Comparison of ENCODE assay signal across 16 cellular contexts in the genomic region with DNA sequence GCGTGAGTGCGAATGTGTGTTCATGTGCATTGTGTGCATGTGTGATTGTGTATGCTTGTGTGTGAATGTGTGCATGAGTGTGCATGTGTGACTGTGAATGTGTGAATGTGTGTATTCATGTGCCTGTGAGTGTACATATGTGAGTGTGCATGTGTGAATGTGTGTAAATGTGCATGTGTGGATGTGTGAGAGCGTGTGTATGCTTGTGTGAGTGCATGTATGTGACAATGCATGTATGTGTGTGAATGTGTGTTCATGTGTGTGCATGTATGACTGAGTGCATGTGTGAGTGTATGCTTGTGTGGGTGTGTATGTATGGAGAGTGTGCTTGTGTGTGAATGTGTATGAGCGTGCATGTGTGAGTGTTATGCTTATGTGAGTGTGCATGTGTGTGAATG.
DNase-seq lines count a peak whose midpoint lies in the region; ATAC-seq, FAIRE-seq and TF ChIP-seq lines count a peak whose summit lies in the region.
"Had no signal": no experiment of that assay in that cellular context is flagged by ENCODE, and none has a peak within 500 bp of the region (broad histone marks: within the 10 kb centered on the region; RNA-seq: fewer than 3 reads in every experiment).

No MANE protein-coding gene starts in this region.

- H4K91ac ChIP-seq in H9 (ENCODE audit: insufficient read length, low read depth, low read length): no peak overlapping the region

- FAIRE-seq in GM12878 (lab: Jason Lieb, UNC): no peak
- FAIRE-seq: G401.6, GM18507 had no signal

- POLR2A ChIA-PET in GM12878 (lab: Charles Lee): no interaction called here
- POLR2A ChIA-PET in naive thymus-derived CD4-positive, alpha-beta T cell (lab: Charles Lee): no interaction called here

- H3K27me3 ChIP-seq in H9 (ENCODE audit: insufficient read depth, low read length) (no peaks in the 10 kb centered on the region), GM12878 (replicated peaks in 1 of 2; ENCODE audit: control insufficient read depth in 2 of 2, insufficient read depth in 2 of 2, low read length in 1 of 2) (no peaks in the 10 kb centered on the region), hepatocyte (no peaks in the 10 kb centered on the region)
- H3K27me3 ChIP-seq in naive thymus-derived CD4-positive, alpha-beta T cell (ENCODE audit: control insufficient read depth in 2 of 2, insufficient read depth in 2 of 2, low read length in 2 of 2): no peaks in the 10 kb centered on the region

- no peak overlapping the region for H3K4ac ChIP-seq in H9 (ENCODE audit: low read depth, low read length)

- H2BK120ac ChIP-seq in H9 (ENCODE audit: low read depth, low read length, poor library complexity, severe bottlenecking): no peak overlapping the region

- H3K4me1 ChIP-seq in H9 (ENCODE audit: insufficient read depth, low read length): 0 out of 2 replicates have a peak, but pooled peaks cover 4% of the 10 kb centered on the region
- H3K4me1 ChIP-seq in GM12878 (ENCODE audit: control insufficient read depth, insufficient read depth, low read length): no peaks in the 10 kb centered on the region
- no peaks in the 10 kb centered on the region for H3K4me1 ChIP-seq in naive thymus-derived CD4-positive, alpha-beta T cell (ENCODE audit: control insufficient read depth in 2 of 2, insufficient read depth in 2 of 2, low read length in 2 of 2)
- no peaks in the 10 kb centered on the region for H3K4me1 ChIP-seq in hepatocyte (ENCODE audit: insufficient read depth)
- H3K4me1 ChIP-seq: Caco-2, HAP-1 had no signal

- no peak overlapping the region for H3K9ac ChIP-seq in H9 (ENCODE audit: extremely low read depth, insufficient read length, low read length)
- H3K9ac ChIP-seq in GM12878 (ENCODE audit: control insufficient read depth, insufficient read depth, low read length): no peak overlapping the region

- TF ChIP-seq CTCF in H9 (conservative IDR thresholded peaks at IDR 0.05): no peak
- TF ChIP-seq CTCF in GM12878 (IDR thresholded peaks at IDR 0.05 in 2 of 3, conservative IDR thresholded peaks at IDR 0.05 in 1 of 3; ENCODE audit: control insufficient read depth in 2 of 3, extremely low read depth in 1 of 3, insufficient read depth in 1 of 3, low read depth in 3 of 3, low read length in 3 of 3): no peak
- TF ChIP-seq CTCF in hepatocyte (IDR thresholded peaks at IDR 0.05; ENCODE audit: poor library complexity): no peak

- ATAC-seq in GM12878: no peak
- ATAC-seq in naive thymus-derived CD4-positive, alpha-beta T cell: peak; percentile 24
- ATAC-seq in HG02610 (IDR thresholded peaks at IDR 0.05; ENCODE audit: unreplicated experiment): no peak
- ATAC-seq: CD8-positive, alpha-beta T cell had no signal

- H3K9me2 ChIP-seq in hepatocyte (replicated peaks; ENCODE audit: insufficient read depth): no peaks in the 10 kb centered on the region

- H4K20me1 ChIP-seq in H9 (ENCODE audit: control insufficient read depth, insufficient read depth, insufficient read length) (no peaks in the 10 kb centered on the region), GM12878 (ENCODE audit: control insufficient read depth, insufficient read depth) (no peaks in the 10 kb centered on the region), hepatocyte (ENCODE audit: insufficient read depth, poor library complexity, severe bottlenecking) (no peaks in the 10 kb centered on the region)

- peaks cover 2 to 3% of the 10 kb centered on the region in 2 experiments for H3K4me1 Mint-ChIP-seq in H9
- H3K4me1 Mint-ChIP-seq in naive thymus-derived CD4-positive, alpha-beta T cell: no peaks in the 10 kb centered on the region
- H3K4me1 Mint-ChIP-seq: CD4-positive, CD25-positive, alpha-beta regulatory T cell had no signal

- no peak overlapping the region for H2AK5ac ChIP-seq in H9 (ENCODE audit: insufficient read length, low read length)

- peak overlapping the region; percentile 7 for H3K23ac ChIP-seq in H9 (ENCODE audit: insufficient read length, low read depth, low read length)

- no peak overlapping the region for H3K56ac ChIP-seq in H9 (ENCODE audit: insufficient read length, low read depth, low read length)

- peak overlapping the region; percentile 14 for H4K8ac ChIP-seq in H9 (replicated peaks; ENCODE audit: insufficient read length, low read depth, low read length)

- CTCF ChIA-PET in GM12878 (lab: Yijun Ruan, JAX): no interaction called here
- CTCF ChIA-PET in naive thymus-derived CD4-positive, alpha-beta T cell (lab: Charles Lee): no interaction called here

- H2BK5ac ChIP-seq in H9 (ENCODE audit: insufficient read length, low read length): no peak overlapping the region

- TF ChIP-seq EP300 in GM12878 (IDR thresholded peaks at IDR 0.05; ENCODE audit: borderline replicate concordance in 1 of 2, control insufficient read depth in 1 of 2, low read depth in 2 of 2, low read length in 2 of 2): no peak

- H3K36me3 ChIP-seq in GM12878 (ENCODE audit: control insufficient read depth in 2 of 2, insufficient read depth in 2 of 2, low read length in 1 of 2) (no peaks in the 10 kb centered on the region), hepatocyte (replicated peaks; ENCODE audit: insufficient read depth, low read depth) (no peaks in the 10 kb centered on the region)
- H3K36me3 ChIP-seq in naive thymus-derived CD4-positive, alpha-beta T cell (ENCODE audit: control insufficient read depth in 2 of 3, insufficient read depth in 3 of 3, low read length in 3 of 3): no peaks in the 10 kb centered on the region
- H3K36me3 ChIP-seq: HAP-1 had no signal

- SMC1A ChIA-PET in GM12878 (lab: Charles Lee; ENCODE audit: uncharacterized antibody, unreplicated experiment): no interaction called here

- H2BK12ac ChIP-seq in H9 (ENCODE audit: insufficient read length, low read depth, low read length): no peak overlapping the region

- WGBS in H9 (ENCODE audit: extremely low coverage, insufficient read length, low lambda C conversion rate): no CpG with 5 or more reads among the region's 4 CpGs
- 59% methylated on average over 4 of the region's 4 CpGs for WGBS in GM12878 (ENCODE audit: insufficient coverage, insufficient replicate concordance, low lambda C conversion rate, missing lambda C conversion rate)
- 83% methylated on average over 4 of the region's 4 CpGs for WGBS in hepatocyte (ENCODE audit: low lambda C conversion rate, missing lambda C conversion rate)

- H3K36me3 Mint-ChIP-seq in H9 (ENCODE audit: insufficient read depth in 1 of 3, low read depth in 3 of 3): no peaks in the 10 kb centered on the region
- no peaks in the 10 kb centered on the region for H3K36me3 Mint-ChIP-seq in naive thymus-derived CD4-positive, alpha-beta T cell
- H3K36me3 Mint-ChIP-seq: CD4-positive, CD25-positive, alpha-beta regulatory T cell; CD8-positive, alpha-beta T cell had no signal

- H3K4me3 Mint-ChIP-seq in H9: no peak overlapping the region
- no peak overlapping the region for H3K4me3 Mint-ChIP-seq in naive thymus-derived CD4-positive, alpha-beta T cell
- H3K4me3 Mint-ChIP-seq: CD4-positive, CD25-positive, alpha-beta regulatory T cell; CD8-positive, alpha-beta T cell; HFFc6 had no signal

- no peak overlapping the region for H3K27ac ChIP-seq in H9 (ENCODE audit: insufficient read length, low read depth, low read length)
- H3K27ac ChIP-seq in GM12878 (ENCODE audit: control insufficient read depth, insufficient read depth): no peak overlapping the region
- H3K27ac ChIP-seq in naive thymus-derived CD4-positive, alpha-beta T cell (ENCODE audit: low read depth, low read length): no peak overlapping the region
- no peak overlapping the region for H3K27ac ChIP-seq in hepatocyte

- no peak overlapping the region; the same call in 1 of the 2 replicates for H3K14ac ChIP-seq in H9 (ENCODE audit: insufficient read depth, low read length)

- no peak overlapping the region for H3T11ph ChIP-seq in H9 (ENCODE audit: low read length)

- H4K5ac ChIP-seq in H9 (ENCODE audit: insufficient read length, low read depth, low read length): no peak overlapping the region

- H3K4me2 ChIP-seq in H9 (ENCODE audit: insufficient read depth, insufficient read length, low read length) (no peak overlapping the region), GM12878 (ENCODE audit: control insufficient read depth, insufficient read depth) (no peak overlapping the region), hepatocyte (no peak overlapping the region)

- H2AFZ ChIP-seq in H9 (ENCODE audit: low read length): no peak overlapping the region
- H2AFZ ChIP-seq in GM12878 (ENCODE audit: control insufficient read depth, low read depth, low read length): no peak overlapping the region
- H2AFZ ChIP-seq in hepatocyte: no peak overlapping the region

- intact Hi-C loops in GM12878 (cut with micrococcal nuclease; ENCODE audit: unreplicated experiment): no loop called here
- intact Hi-C loops in naive thymus-derived CD4-positive, alpha-beta T cell (cut with micrococcal nuclease): no loop called here

- no peak overlapping the region for H3K27ac Mint-ChIP-seq in H9
- H3K27ac Mint-ChIP-seq in naive thymus-derived CD4-positive, alpha-beta T cell: no peak overlapping the region
- H3K27ac Mint-ChIP-seq: CD4-positive, CD25-positive, alpha-beta regulatory T cell; CD8-positive, alpha-beta T cell; HFFc6 had no signal

- TF ChIP-seq POLR2A in GM12878 (IDR thresholded peaks at IDR 0.05; ENCODE audit: low read depth, low read length): no peak

- H3K18ac ChIP-seq in H9 (ENCODE audit: insufficient read length, low read depth, low read length): no peak overlapping the region

- H3K9me3 Mint-ChIP-seq in H9: no peaks in the 10 kb centered on the region; a peak in 1 of 5 replicates
- peaks cover 0 to 2% (median 0%) of the 10 kb centered on the region in 11 donors for H3K9me3 Mint-ChIP-seq in naive thymus-derived CD4-positive, alpha-beta T cell
- H3K9me3 Mint-ChIP-seq: CD8-positive, alpha-beta T cell had no signal

- H2BK15ac ChIP-seq in H9 (ENCODE audit: low read depth, low read length): no peak overlapping the region

- RAD21 ChIA-PET in GM12878 (lab: Charles Lee; ENCODE audit: unreplicated experiment): no interaction called here

- in situ Hi-C loops in GM12878 (cut with MboI): no loop called here

- H3K9me3 ChIP-seq in H9 (ENCODE audit: control insufficient read depth, low read depth, low read length) (no peaks in the 10 kb centered on the region), GM12878 (replicated peaks; ENCODE audit: control insufficient read depth, insufficient read depth, low read length) (no peaks in the 10 kb centered on the region; the same call in 2 of the 3 replicates), hepatocyte (ENCODE audit: low read depth) (no peaks in the 10 kb centered on the region)
- H3K9me3 ChIP-seq in naive thymus-derived CD4-positive, alpha-beta T cell (ENCODE audit: control insufficient read depth in 2 of 3, low read length in 3 of 3): no peaks in the 10 kb centered on the region
- H3K9me3 ChIP-seq: Caco-2, HAP-1 had no signal

- H2BK20ac ChIP-seq in H9 (ENCODE audit: low read depth, low read length, poor library complexity, severe bottlenecking): no peak overlapping the region

- H3K79me2 ChIP-seq in H9 (ENCODE audit: insufficient read depth, low read length) (no peaks in the 10 kb centered on the region), GM12878 (ENCODE audit: control insufficient read depth, insufficient read depth, low read length) (no peaks in the 10 kb centered on the region), hepatocyte (no peaks in the 10 kb centered on the region)

- H3K27me3 Mint-ChIP-seq in H9 (ENCODE audit: low read depth): peaks cover 4% of the 10 kb centered on the region; the same call in 1 of the 2 replicates
- H3K27me3 Mint-ChIP-seq in naive thymus-derived CD4-positive, alpha-beta T cell: peaks cover 0 to 11% (median 5%) of the 10 kb centered on the region in 5 donors
- H3K27me3 Mint-ChIP-seq: CD4-positive, CD25-positive, alpha-beta regulatory T cell had no signal

- H3K23me2 ChIP-seq in H9 (ENCODE audit: insufficient read length, low read depth, low read length, poor library complexity, severe bottlenecking): no peaks in the 10 kb centered on the region

- no peak for TF ChIP-seq RAD21 in GM12878 (IDR thresholded peaks at IDR 0.05; ENCODE audit: insufficient read depth, low read depth, low read length)

- DNase-seq in H9 (no peak), GM12878 (ENCODE audit: low read depth, low spot score) (no peak), GOT3 (lab: John Stamatoyannopoulos, UW) (no peak), hepatocyte (ENCODE audit: low spot score) (no peak)
- no peak for DNase-seq in naive thymus-derived CD4-positive, alpha-beta T cell
- DNase-seq: C1 segment of cervical spinal cord; Caco-2; CD4-positive, CD25-positive, alpha-beta regulatory T cell; CD8-positive, alpha-beta T cell; DMS153; DND-41; HFFc6 had no signal

- H3K4me3 ChIP-seq in GM12878 (no peak overlapping the region), hepatocyte (no peak overlapping the region)
- H3K4me3 ChIP-seq in naive thymus-derived CD4-positive, alpha-beta T cell (ENCODE audit: low read length): no peak overlapping the region
- H3K4me3 ChIP-seq: HAP-1 had no signal

- no TSS peak for BruUV-seq in GM12878 (replicated peaks; lab: Mats Ljungman, UMichigan)

- H3K79me1 ChIP-seq in H9 (ENCODE audit: insufficient read depth, low read depth, low read length, poor library complexity, severe bottlenecking): no peaks in the 10 kb centered on the region
